In the genomic region with DNA sequence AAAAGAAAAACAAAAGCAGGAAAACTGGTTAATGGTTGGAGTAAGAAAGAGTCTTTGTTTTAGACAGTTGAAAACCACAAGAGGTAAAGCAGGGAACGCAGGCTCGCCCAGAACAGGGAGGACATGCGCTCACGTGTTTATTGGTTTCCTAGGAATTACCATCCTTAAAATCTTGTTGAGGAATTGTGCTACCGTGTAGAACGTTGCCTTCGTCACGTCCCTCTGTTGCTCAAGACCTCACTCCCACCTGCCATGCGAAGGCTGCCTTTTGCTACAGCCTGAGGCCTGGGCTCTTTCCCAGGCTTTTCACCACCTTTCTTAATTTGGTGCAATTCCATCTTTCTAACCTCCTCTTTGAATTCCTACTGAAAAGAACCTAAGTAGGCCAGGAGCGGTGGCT, we compare ENCODE assay signal across 20 cellular contexts.
DNase-seq lines count a peak whose midpoint lies in the region; ATAC-seq and TF ChIP-seq lines count a peak whose summit lies in the region.
"Had no signal": no experiment of that assay in that cellular context is flagged by ENCODE, and none has a peak within 500 bp of the region (broad histone marks: within the 10 kb centered on the region; RNA-seq: fewer than 3 reads in every experiment).

No MANE protein-coding gene starts in this region.

- no peaks in the 10 kb centered on the region for H3K27me3 Mint-ChIP-seq in MCF 10A (ENCODE audit: insufficient read depth, unreplicated experiment)
- H3K27me3 Mint-ChIP-seq: B cell had no signal

- dilution Hi-C loops in mammary epithelial cell (cut with HindIII; ENCODE audit: low sequenced_read_pairs) = no loop called here

- H3K36me3 Mint-ChIP-seq in MCF 10A (ENCODE audit: insufficient read depth, unreplicated experiment) = no peaks in the 10 kb centered on the region
- H3K36me3 Mint-ChIP-seq: CD4-positive, CD25-positive, alpha-beta regulatory T cell; CD8-positive, alpha-beta T cell had no signal

- intact Hi-C loops in mammary epithelial cell (cut with micrococcal nuclease) = no loop called here
- intact Hi-C loops in MCF 10A (cut with micrococcal nuclease) = no loop called here
- intact Hi-C loops in left colon (cut with DNase I, micrococcal nuclease) = no loop called here

- H3K27ac ChIP-seq in mammary epithelial cell (ENCODE audit: insufficient read depth, low read depth, low read length) (no peak overlapping the region), epithelial cell of prostate (no peak overlapping the region), trophoblast cell (ENCODE audit: low read depth, low read length) (no peak overlapping the region)
- H3K27ac ChIP-seq: 22Rv1, BLaER1, C4-2B had no signal

- H2AFZ ChIP-seq in mammary epithelial cell (ENCODE audit: low read depth, low read length) (peak overlapping the region; percentile 35), trophoblast cell (ENCODE audit: insufficient read depth, low read length, poor library complexity) (no peak overlapping the region)

- no peak overlapping the region for H3K4ac ChIP-seq in trophoblast cell (ENCODE audit: low read depth, low read length)

- H3K4me1 Mint-ChIP-seq in MCF 10A (ENCODE audit: insufficient read depth, unreplicated experiment) = no peaks in the 10 kb centered on the region
- H3K4me1 Mint-ChIP-seq: B cell; CD4-positive, CD25-positive, alpha-beta regulatory T cell had no signal

- ATAC-seq in left colon = no peak
- ATAC-seq: CD8-positive, alpha-beta T cell had no signal

- no peaks in the 10 kb centered on the region for H3K4me1 ChIP-seq in mammary epithelial cell (ENCODE audit: insufficient read depth, low read length)
- H3K4me1 ChIP-seq in trophoblast cell (ENCODE audit: control insufficient read depth in 1 of 2, insufficient read depth in 2 of 2, low read length in 2 of 2) = no peaks in the 10 kb centered on the region
- H3K4me1 ChIP-seq: BLaER1, HAP-1 had no signal

- no peaks in the 10 kb centered on the region for H4K20me1 ChIP-seq in mammary epithelial cell (ENCODE audit: insufficient read depth, low read length)
- H4K20me1 ChIP-seq: BLaER1 had no signal

- WGBS in mammary epithelial cell (ENCODE audit: low coverage, missing lambda C conversion rate) = 13% methylated on average over 8 of the region's 10 CpGs
- no CpG with 5 or more reads among the region's 10 CpGs for WGBS in trophoblast cell (ENCODE audit: extremely low coverage, insufficient coverage, insufficient read length)

- no peak overlapping the region for H2BK5ac ChIP-seq in trophoblast cell (ENCODE audit: low read depth, low read length, poor library complexity)

- no peaks in the 10 kb centered on the region for H3K79me1 ChIP-seq in trophoblast cell (ENCODE audit: low read length)

- peak; percentile 91 for DNase-seq in mammary epithelial cell
- DNase-seq in MCF 10A (ENCODE audit: unreplicated experiment) = no peak
- peak; percentile 53 for DNase-seq in epithelial cell of prostate (ENCODE audit: low read depth, low spot score)
- DNase-seq in islet precursor cell = peak; percentile 50
- peak; percentile 84 to 89 for DNase-seq in trophoblast cell
- DNase-seq in left colon = no peak
- no peak for DNase-seq in NCI-H82 treated with DMSO at 0.1 percent for 48 hours (lab: John Stamatoyannopoulos, UW; ENCODE audit: unreplicated experiment)
- no peak for DNase-seq in stimulated activated CD4-positive, alpha-beta T cell treated with anti-CD3 and anti-CD28 coated beads, Interleukin-4, amount 100 ng/mL, for 4 hours
- DNase-seq: Caco-2; CD4-positive, CD25-positive, alpha-beta regulatory T cell; CD8-positive, alpha-beta T cell; DMS153; DND-41; GOT3; HFFc6 had no signal

- no peaks in the 10 kb centered on the region for H3K79me2 ChIP-seq in mammary epithelial cell (ENCODE audit: insufficient read depth, low read length)
- H3K79me2 ChIP-seq in trophoblast cell (ENCODE audit: control insufficient read depth, insufficient read depth, low read length, poor library complexity) = no peaks in the 10 kb centered on the region

- H3K36me3 ChIP-seq in mammary epithelial cell (ENCODE audit: insufficient read depth, low read length) = no peaks in the 10 kb centered on the region
- no peaks in the 10 kb centered on the region for H3K36me3 ChIP-seq in trophoblast cell (ENCODE audit: control insufficient read depth in 1 of 2, insufficient read depth in 2 of 2, low read length in 2 of 2)
- H3K36me3 ChIP-seq: BLaER1, HAP-1 had no signal

- POLR2A ChIA-PET in MCF 10A (lab: Yijun Ruan, JAX) = no interaction called here

- no peak overlapping the region for H4K8ac ChIP-seq in trophoblast cell (ENCODE audit: low read depth, low read length)

- H2BK12ac ChIP-seq in trophoblast cell (ENCODE audit: low read length) = no peak overlapping the region

- H2BK120ac ChIP-seq in trophoblast cell (ENCODE audit: insufficient read depth, low read length, poor library complexity) = no peak overlapping the region

- no peak overlapping the region for H3K18ac ChIP-seq in trophoblast cell (ENCODE audit: low read length)

- BruUV-seq in mammary epithelial cell (replicated peaks; lab: Mats Ljungman, UMichigan) (no TSS peak), MCF 10A (replicated peaks; lab: Mats Ljungman, UMichigan) (no TSS peak)

- H3K27me3 ChIP-seq in mammary epithelial cell (ENCODE audit: insufficient read depth, low read length) (no peaks in the 10 kb centered on the region), trophoblast cell (ENCODE audit: insufficient read depth, low read length) (no peaks in the 10 kb centered on the region)
- H3K27me3 ChIP-seq: BLaER1 had no signal

- no peak overlapping the region for H3K14ac ChIP-seq in trophoblast cell (ENCODE audit: low read length)

- no peak for TF ChIP-seq CTCF in mammary epithelial cell (conservative IDR thresholded peaks at IDR 0.05 in 1 of 2, IDR thresholded peaks at IDR 0.05 in 1 of 2; ENCODE audit: extremely low read depth in 1 of 2, insufficient read depth in 1 of 2, low read depth in 1 of 2, low read length in 2 of 2)
- TF ChIP-seq CTCF in MCF 10A (IDR thresholded peaks at IDR 0.05; ENCODE audit: unreplicated experiment) = no peak

- in situ Hi-C loops in mammary epithelial cell (cut with MboI; ENCODE audit: low sequenced_read_pairs in 2 of 2) = no loop called here

- H3K23ac ChIP-seq in trophoblast cell (ENCODE audit: low read length) = no peak overlapping the region

- no peak overlapping the region for H3K4me3 ChIP-seq in mammary epithelial cell (replicated peaks in 1 of 3; ENCODE audit: insufficient read depth in 1 of 3, low read depth in 2 of 3, low read length in 3 of 3)
- no peak overlapping the region for H3K4me3 ChIP-seq in trophoblast cell (ENCODE audit: low read depth, low read length)
- H3K4me3 ChIP-seq: BLaER1, HAP-1 had no signal

- no peak overlapping the region for H3K9ac ChIP-seq in mammary epithelial cell (ENCODE audit: insufficient read depth, low read length)
- no peak overlapping the region for H3K9ac ChIP-seq in trophoblast cell (ENCODE audit: low read length)
- H3K9ac ChIP-seq: BLaER1 had no signal

- CTCF ChIA-PET in mammary epithelial cell (lab: Charles Lee; ENCODE audit: low non-redundant PET) = no interaction called here
- CTCF ChIA-PET in MCF 10A (lab: Yijun Ruan, JAX) = interaction anchor here (0.6 kb wide), 3 partner anchors 16 to 179 kb away, joined by 3 to 4 read pairs (median 4); no protein-coding TSS in a partner anchor

- H3K4me3 Mint-ChIP-seq in MCF 10A (ENCODE audit: unreplicated experiment) = no peak overlapping the region
- H3K4me3 Mint-ChIP-seq: B cell; CD4-positive, CD25-positive, alpha-beta regulatory T cell; CD8-positive, alpha-beta T cell; HFFc6 had no signal

- H4K91ac ChIP-seq in trophoblast cell (ENCODE audit: low read depth, low read length) = no peak overlapping the region

- H3K27ac Mint-ChIP-seq in MCF 10A (ENCODE audit: low read depth, unreplicated experiment) = no peak overlapping the region
- H3K27ac Mint-ChIP-seq: B cell; CD8-positive, alpha-beta T cell; HFFc6 had no signal

- no peaks in the 10 kb centered on the region for H3K9me3 Mint-ChIP-seq in MCF 10A (ENCODE audit: unreplicated experiment)
- H3K9me3 Mint-ChIP-seq: CD4-positive, CD25-positive, alpha-beta regulatory T cell; CD8-positive, alpha-beta T cell; HFFc6 had no signal

- H2AK5ac ChIP-seq in trophoblast cell (ENCODE audit: low read length) = no peak overlapping the region

- H3K4me2 ChIP-seq in mammary epithelial cell (ENCODE audit: insufficient read depth, low read depth, low read length) (no peak overlapping the region), trophoblast cell (ENCODE audit: low read length) (no peak overlapping the region)
- H3K4me2 ChIP-seq: BLaER1 had no signal

- H3K9me3 ChIP-seq in mammary epithelial cell (replicated peaks; ENCODE audit: insufficient read depth, low read length) = no peaks in the 10 kb centered on the region
- no peaks in the 10 kb centered on the region for H3K9me3 ChIP-seq in trophoblast cell (ENCODE audit: insufficient read depth, low read depth, low read length)
- H3K9me3 ChIP-seq: BLaER1, Caco-2, HAP-1 had no signal

- no peak overlapping the region for H4K12ac ChIP-seq in trophoblast cell (ENCODE audit: low read depth, low read length)

Comparison
In these comparisons a context has a peak if more than half of its experiments do, and no peak if none do; other contexts are left out.
1. DNase-seq: peak in mammary epithelial cell (single experiment), epithelial cell of prostate (single experiment), islet precursor cell (single experiment) and trophoblast cell (2 of 2); none in MCF 10A (single experiment), left colon (0 of 2), NCI-H82 treated with DMSO at 0.1 percent for 48 hours (single experiment) and stimulated activated CD4-positive, alpha-beta T cell treated with anti-CD3 and anti-CD28 coated beads, Interleukin-4, amount 100 ng/mL, for 4 hours (0 of 2).